Comparison of ENCODE assay signal across 19 cellular contexts in genomic region chr9:69975681-69976080, GRCh38.
DNase-seq lines count a peak whose midpoint lies in the region; ATAC-seq, FAIRE-seq and TF ChIP-seq lines count a peak whose summit lies in the region.
"Had no signal": no experiment of that assay in that cellular context is flagged by ENCODE, and none has a peak within 500 bp of the region (broad histone marks: within the 10 kb centered on the region; RNA-seq: fewer than 3 reads in every experiment).

No MANE protein-coding gene starts in this region.

- peak overlapping the region; percentile 25 for H2AFZ ChIP-seq in neuronal stem cell (ENCODE audit: low read length)

- no peak overlapping the region for H3K4me2 ChIP-seq in neuronal stem cell (ENCODE audit: insufficient read depth, low read length, poor library complexity, severe bottlenecking)

- H3K9ac ChIP-seq in neuronal stem cell (ENCODE audit: low read depth, low read length, poor library complexity) = no peak overlapping the region

- H3K36me3 ChIP-seq in neuronal stem cell (replicated peaks in 1 of 2; ENCODE audit: control insufficient read depth in 2 of 2, insufficient read depth in 2 of 2, low read length in 2 of 2) = no peaks in the 10 kb centered on the region
- H3K36me3 ChIP-seq: BE2C had no signal

- FAIRE-seq in GM19239 (lab: Jason Lieb, UNC) = no peak
- FAIRE-seq: GM12878, TTC549 had no signal

- peaks cover 56% of the 10 kb centered on the region for H3K4me1 Mint-ChIP-seq in chondrocyte (ENCODE audit: low read depth)
- no peaks in the 10 kb centered on the region for H3K4me1 Mint-ChIP-seq in activated CD4-positive, alpha-beta T cell treated with anti-CD3 and anti-CD28 coated beads for 36 hours
- H3K4me1 Mint-ChIP-seq: activated T-helper 17 cell treated with anti-CD3 and anti-CD28 coated beads, Interleukin-2, amount 50 U/mL, for 72 hours had no signal

- H3K79me1 ChIP-seq in neuronal stem cell (ENCODE audit: low read depth, low read length) = no peaks in the 10 kb centered on the region

- H2BK120ac ChIP-seq in neuronal stem cell (ENCODE audit: low read depth, low read length) = no peak overlapping the region

- H2BK15ac ChIP-seq in neuronal stem cell (ENCODE audit: low read length) = no peak overlapping the region

- CTCF ChIA-PET in activated CD4-positive, alpha-beta T cell treated with anti-CD3 and anti-CD28 coated beads for 36 hours (lab: Charles Lee) = interaction anchor here (1.3 to 3.2 kb wide), 2 partner anchors 135 to 138 kb away, joined by 4 to 20 read pairs; no protein-coding TSS in a partner anchor

- no peak overlapping the region for H3K27ac ChIP-seq in neuronal stem cell (replicated peaks; ENCODE audit: low read length)

- no peaks in the 10 kb centered on the region for H3K36me3 Mint-ChIP-seq in chondrocyte (ENCODE audit: low read depth)
- H3K36me3 Mint-ChIP-seq in activated CD4-positive, alpha-beta T cell treated with anti-CD3 and anti-CD28 coated beads for 36 hours (ENCODE audit: low read depth) = no peaks in the 10 kb centered on the region

- ATAC-seq in activated CD4-positive, alpha-beta T cell treated with anti-CD3 and anti-CD28 coated beads for 36 hours = no peak
- ATAC-seq: activated CD8-positive, alpha-beta T cell treated with anti-CD3 and anti-CD28 coated beads for 36 hours; activated T-helper 17 cell treated with anti-CD3 and anti-CD28 coated beads, Interleukin-2, amount 50 U/mL, for 72 hours; GM12878 had no signal

- H2BK12ac ChIP-seq in neuronal stem cell (ENCODE audit: low read length) = no peak overlapping the region

- no CpG with 5 or more reads among the region's 4 CpGs for WGBS in neuronal stem cell (ENCODE audit: extremely low coverage in 2 of 2, insufficient read length in 2 of 2, insufficient replicate concordance in 1 of 2), 2 donors

- peak overlapping the region; percentile 82 for H3K27ac Mint-ChIP-seq in chondrocyte (ENCODE audit: unreplicated experiment)
- no peak overlapping the region for H3K27ac Mint-ChIP-seq in activated CD4-positive, alpha-beta T cell treated with anti-CD3 and anti-CD28 coated beads for 36 hours
- H3K27ac Mint-ChIP-seq: activated CD8-positive, alpha-beta T cell treated with anti-CD3 and anti-CD28 coated beads for 36 hours; activated T-helper 17 cell treated with anti-CD3 and anti-CD28 coated beads, Interleukin-2, amount 50 U/mL, for 72 hours had no signal

- no peaks in the 10 kb centered on the region for H3K27me3 ChIP-seq in neuronal stem cell (ENCODE audit: control insufficient read depth in 3 of 3, insufficient read depth in 3 of 3, low read depth in 1 of 3, low read length in 3 of 3)
- H3K27me3 ChIP-seq: BE2C had no signal

- H3K4me3 Mint-ChIP-seq in chondrocyte (ENCODE audit: unreplicated experiment) = no peak overlapping the region
- no peak overlapping the region for H3K4me3 Mint-ChIP-seq in activated CD4-positive, alpha-beta T cell treated with anti-CD3 and anti-CD28 coated beads for 36 hours
- H3K4me3 Mint-ChIP-seq: activated CD8-positive, alpha-beta T cell treated with anti-CD3 and anti-CD28 coated beads for 36 hours; activated T-helper 17 cell treated with anti-CD3 and anti-CD28 coated beads, Interleukin-2, amount 50 U/mL, for 72 hours had no signal

- H2AK5ac ChIP-seq in neuronal stem cell (ENCODE audit: low read depth, low read length) = no peak overlapping the region

- POLR2A ChIA-PET in activated CD4-positive, alpha-beta T cell treated with anti-CD3 and anti-CD28 coated beads for 36 hours (lab: Charles Lee) = no interaction called here

- no peak overlapping the region for H4K91ac ChIP-seq in neuronal stem cell (ENCODE audit: low read depth, low read length, poor library complexity)

- no peak overlapping the region for H2BK5ac ChIP-seq in neuronal stem cell (ENCODE audit: low read length)

- intact Hi-C loops in activated CD4-positive, alpha-beta T cell treated with anti-CD3 and anti-CD28 coated beads for 36 hours (cut with DNase I, micrococcal nuclease) = no loop called here

- H3K14ac ChIP-seq in neuronal stem cell (ENCODE audit: low read length) = no peak overlapping the region

- H4K8ac ChIP-seq in neuronal stem cell (ENCODE audit: low read depth, low read length) = no peak overlapping the region

- H3K27me3 Mint-ChIP-seq in chondrocyte (ENCODE audit: low read depth) = no peaks in the 10 kb centered on the region
- peaks cover 20% of the 10 kb centered on the region for H3K27me3 Mint-ChIP-seq in activated CD4-positive, alpha-beta T cell treated with anti-CD3 and anti-CD28 coated beads for 36 hours

- TF ChIP-seq CTCF in chondrocyte (IDR thresholded peaks at IDR 0.05) = no peak

- H3K9me3 Mint-ChIP-seq in chondrocyte (ENCODE audit: low read depth) = peaks cover 5% of the 10 kb centered on the region
- no peaks in the 10 kb centered on the region for H3K9me3 Mint-ChIP-seq in activated CD4-positive, alpha-beta T cell treated with anti-CD3 and anti-CD28 coated beads for 36 hours (ENCODE audit: low read depth)
- H3K9me3 Mint-ChIP-seq: activated CD8-positive, alpha-beta T cell treated with anti-CD3 and anti-CD28 coated beads for 36 hours; activated T-helper 17 cell treated with anti-CD3 and anti-CD28 coated beads, Interleukin-2, amount 50 U/mL, for 72 hours had no signal

- DNase-seq in Daoy (ENCODE audit: low read depth) (peak; percentile 73), OCI-M1 (lab: John Stamatoyannopoulos, UW) (peak; percentile 17), chondrocyte (ENCODE audit: low spot score) (no peak), neuronal stem cell (ENCODE audit: low spot score) (no peak), DMS 273 (lab: John Stamatoyannopoulos, UW; ENCODE audit: unreplicated experiment) (no peak), hepatic stellate cell (ENCODE audit: low spot score) (no peak), GM19239 (ENCODE audit: insufficient read length, low spot score) (no peak)
- no peak for DNase-seq in activated CD4-positive, alpha-beta T cell treated with anti-CD3 and anti-CD28 coated beads for 36 hours
- DNase-seq: activated CD8-positive, alpha-beta T cell treated with anti-CD3 and anti-CD28 coated beads for 36 hours; anterior cingulate cortex; BE2C; NCI-H2081; NCI-H748 treated with DMSO at 0.1 percent for 48 hours; posterior cingulate gyrus; SHP77 treated with DMSO at 0.1 percent for 48 hours; stimulated activated CD4-positive, alpha-beta T cell treated with anti-CD3 and anti-CD28 coated beads, Interleukin-12 subunit alpha, Interleukin-12 subunit beta, amount 100 ng/mL, for 4 hours had no signal

- no peak overlapping the region for H3K4ac ChIP-seq in neuronal stem cell (ENCODE audit: low read length)

- H3K18ac ChIP-seq in neuronal stem cell (ENCODE audit: low read length) = peak overlapping the region; percentile 36

- no peak overlapping the region for H3K4me3 ChIP-seq in neuronal stem cell (ENCODE audit: low read length in 2 of 2)
- H3K4me3 ChIP-seq: GM12878 had no signal

- H3K23ac ChIP-seq in neuronal stem cell (ENCODE audit: low read depth, low read length, poor library complexity) = no peak overlapping the region

- H3K9me3 ChIP-seq in neuronal stem cell (replicated peaks in 1 of 2; ENCODE audit: control insufficient read depth in 2 of 2, insufficient read depth in 1 of 2, low read depth in 1 of 2, low read length in 2 of 2) = no peaks in the 10 kb centered on the region
- H3K9me3 ChIP-seq: BE2C had no signal

- H3K4me1 ChIP-seq in neuronal stem cell (ENCODE audit: control insufficient read depth in 2 of 2, insufficient read depth in 1 of 2, low read depth in 1 of 2, low read length in 2 of 2) = peaks cover 0 to 4% of the 10 kb centered on the region in 2 donors
- H3K4me1 ChIP-seq: BE2C had no signal

Comparison
In these comparisons a context has a peak if more than half of its experiments do, and no peak if none do; other contexts are left out.
1. DNase-seq: peak in Daoy (single experiment) and OCI-M1 (single experiment); none in chondrocyte (single experiment), neuronal stem cell (single experiment), DMS 273 (single experiment), hepatic stellate cell (single experiment), GM19239 (single experiment) and activated CD4-positive, alpha-beta T cell treated with anti-CD3 and anti-CD28 coated beads for 36 hours (single experiment).